Comparison of ENCODE assay signal across 20 cellular contexts in the genomic region with DNA sequence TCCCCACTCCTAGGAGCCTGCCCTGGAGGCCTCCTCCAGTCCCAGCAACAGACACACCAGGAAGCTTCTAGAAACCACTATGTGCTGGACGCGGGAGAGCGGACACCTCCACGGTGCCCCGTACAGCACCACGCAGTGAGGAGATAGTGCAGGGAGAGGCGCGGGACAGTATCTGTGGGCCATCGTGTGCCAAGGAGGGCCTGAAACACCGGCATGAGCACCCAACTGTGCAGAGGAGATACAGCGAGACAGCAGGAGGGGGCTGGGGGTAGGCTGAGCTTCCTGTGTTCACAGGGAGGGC.
"Had no signal": no experiment of that assay in that cellular context is flagged by ENCODE, and none has a peak within 500 bp of the region (broad histone marks: within the 10 kb centered on the region; RNA-seq: fewer than 3 reads in every experiment).

No MANE protein-coding gene starts in this region.

- H3K9me3 Mint-ChIP-seq: activated T-helper 17 cell treated with anti-CD3 and anti-CD28 coated beads, Interleukin-2, amount 50 U/mL, for 72 hours; immature natural killer cell; memory B cell; naive B cell; neural progenitor cell; stimulated activated naive CD8-positive, alpha-beta T cell treated with anti-CD3 and anti-CD28 coated beads, Interleukin-15, Interleukin-2, amounts not matched to agents 100 ng/mL and 50 ng/mL, for 24 hours had no signal

- H3K4me2 ChIP-seq: neural progenitor cell had no signal

- H3K27me3 Mint-ChIP-seq: activated CD4-positive, alpha-beta T cell treated with anti-CD3 and anti-CD28 coated beads for 36 hours; activated T-helper 17 cell treated with anti-CD3 and anti-CD28 coated beads, Interleukin-2, amount 50 U/mL, for 72 hours; memory B cell; naive B cell; stimulated activated naive CD8-positive, alpha-beta T cell treated with anti-CD3 and anti-CD28 coated beads, Interleukin-15, Interleukin-2, amounts not matched to agents 100 ng/mL and 50 ng/mL, for 24 hours had no signal

- ATAC-seq: activated CD4-positive, alpha-beta T cell treated with anti-CD3 and anti-CD28 coated beads for 36 hours; activated T-helper 17 cell treated with anti-CD3 and anti-CD28 coated beads, Interleukin-2, amount 50 U/mL, for 72 hours had no signal

- FAIRE-seq: TTC549 had no signal

- H3K9me3 ChIP-seq: esophagus squamous epithelium, prostate gland, right atrium auricular region, tibial nerve, uterus had no signal

- H3K4me1 Mint-ChIP-seq: activated CD4-positive, alpha-beta T cell treated with anti-CD3 and anti-CD28 coated beads for 36 hours had no signal

- H3K27ac Mint-ChIP-seq: activated CD4-positive, alpha-beta T cell treated with anti-CD3 and anti-CD28 coated beads for 36 hours; activated T-helper 17 cell treated with anti-CD3 and anti-CD28 coated beads, Interleukin-2, amount 50 U/mL, for 72 hours; memory B cell; naive B cell; neural progenitor cell had no signal

- H3K36me3 ChIP-seq: neural progenitor cell, uterus had no signal

- H2AFZ ChIP-seq: neural progenitor cell had no signal

- H3K27me3 ChIP-seq: esophagus squamous epithelium, neural progenitor cell, right atrium auricular region, tibial nerve, uterus had no signal

- H3K27ac ChIP-seq: esophagus squamous epithelium, neural progenitor cell, prostate gland, right atrium auricular region, tibial nerve, uterus had no signal

- H3K4me1 ChIP-seq: esophagus squamous epithelium, neural progenitor cell, prostate gland, right atrium auricular region, uterus had no signal

- DNase-seq: activated CD4-positive, alpha-beta T cell treated with anti-CD3 and anti-CD28 coated beads for 36 hours; activated CD4-positive, alpha-beta T cell treated with anti-CD3 and anti-CD28 coated beads, Interleukin-2, amount 50 U/mL, for 48 hours; activated naive CD4-positive, alpha-beta T cell; activated T-cell treated with anti-CD3 and anti-CD28 coated beads for 4 hours; dermis blood vessel endothelial cell; effector memory CD4-positive, alpha-beta T cell; esophagus squamous epithelium; immature natural killer cell; kidney glomerular epithelial cell; naive B cell; stimulated activated CD4-positive, alpha-beta T cell treated with anti-CD3 and anti-CD28 coated beads, Interleukin-2, amount 100 ng/mL, for 24 hours; uterus had no signal

- H3K9ac ChIP-seq: neural progenitor cell had no signal

- H3K4me3 ChIP-seq: esophagus squamous epithelium, neural progenitor cell, prostate gland, right atrium auricular region, tibial nerve, uterus had no signal

- H3K4me3 Mint-ChIP-seq: activated CD4-positive, alpha-beta T cell treated with anti-CD3 and anti-CD28 coated beads for 36 hours; activated T-helper 17 cell treated with anti-CD3 and anti-CD28 coated beads, Interleukin-2, amount 50 U/mL, for 72 hours; memory B cell; naive B cell; neural progenitor cell; stimulated activated naive CD8-positive, alpha-beta T cell treated with anti-CD3 and anti-CD28 coated beads, Interleukin-15, Interleukin-2, amounts not matched to agents 100 ng/mL and 50 ng/mL, for 24 hours had no signal
